In the genomic region with DNA sequence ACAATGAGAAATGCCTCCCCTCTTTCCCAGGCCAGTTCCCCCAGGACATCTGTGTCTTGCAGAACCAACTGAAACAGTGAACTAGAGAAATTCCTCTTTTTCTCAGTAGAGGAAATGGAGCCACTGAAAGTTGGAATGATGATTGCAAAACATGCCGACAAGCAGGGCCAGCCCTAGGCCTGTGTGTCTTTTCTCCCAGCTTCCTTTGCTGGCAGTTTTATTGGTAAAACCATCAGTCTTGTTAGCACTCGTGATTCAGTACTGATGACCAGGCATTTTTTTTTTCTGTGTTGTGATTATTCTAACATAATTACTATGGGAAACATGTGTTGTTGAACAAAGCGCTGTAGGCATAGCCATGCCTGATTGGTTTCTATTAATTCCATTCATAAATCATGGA, we compare ENCODE assay signal across 22 cellular contexts.
"Had no signal": no experiment of that assay in that cellular context is flagged by ENCODE, and none has a peak within 500 bp of the region (broad histone marks: within the 10 kb centered on the region; RNA-seq: fewer than 3 reads in every experiment).

No MANE protein-coding gene starts in this region.

- H3K36me3 Mint-ChIP-seq: activated naive CD4-positive, alpha-beta T cell treated with anti-CD3 and anti-CD28 coated beads, Interleukin-2, amount 50 U/mL, for 24 hours; brain; naive B cell had no signal

- H3K9me3 Mint-ChIP-seq: activated CD4-positive, alpha-beta T cell treated with anti-CD3 and anti-CD28 coated beads, Interleukin-2, amount 10 ng/mL, durations not matched to agents 7 days and 5 days; activated naive CD4-positive, alpha-beta T cell treated with anti-CD3 and anti-CD28 coated beads, Interleukin-2, amount 50 U/mL, for 24 hours; T-helper 2 cell treated with Interferon-gamma antibody and Interleukin-4, amounts not matched to agents 5 μg/mL and 100 μg/mL, for 36 hours had no signal

- ATAC-seq: activated CD8-positive, alpha-beta T cell treated with anti-CD3 and anti-CD28 coated beads, Interleukin-2, amount 10 ng/mL, durations not matched to agents 7 days and 5 days; gastrocnemius medialis; mucosa of descending colon; stimulated activated naive CD8-positive, alpha-beta T cell treated with anti-CD3 and anti-CD28 coated beads, Interleukin-15, Interleukin-2, amounts not matched to agents 100 U/mL and 50 U/mL, for 24 hours had no signal

- H3K9me3 ChIP-seq: gastrocnemius medialis, mucosa of descending colon, spleen had no signal

- H3K27me3 Mint-ChIP-seq: activated CD4-positive, alpha-beta T cell treated with anti-CD3 and anti-CD28 coated beads, Interleukin-2, amount 10 ng/mL, durations not matched to agents 7 days and 5 days had no signal

- H3K4me1 ChIP-seq: gastrocnemius medialis, spleen had no signal

- H3K36me3 ChIP-seq: gastrocnemius medialis, spleen, WERI-Rb-1 had no signal

- H3K27me3 ChIP-seq: gastrocnemius medialis had no signal

- H3K27ac ChIP-seq: gastrocnemius medialis, spleen, WERI-Rb-1 had no signal

- H3K27ac Mint-ChIP-seq: activated CD4-positive, alpha-beta T cell treated with anti-CD3 and anti-CD28 coated beads, Interleukin-2, amount 10 ng/mL, durations not matched to agents 7 days and 5 days; activated CD8-positive, alpha-beta T cell treated with anti-CD3 and anti-CD28 coated beads, Interleukin-2, amount 10 ng/mL, durations not matched to agents 7 days and 5 days; activated naive CD4-positive, alpha-beta T cell treated with anti-CD3 and anti-CD28 coated beads, Interleukin-2, amount 50 U/mL, for 24 hours; brain; naive B cell; T-helper 2 cell treated with Interferon-gamma antibody and Interleukin-4, amounts not matched to agents 5 μg/mL and 100 μg/mL, for 36 hours had no signal

- DNase-seq: activated CD4-positive, alpha-beta T cell treated with anti-CD3 and anti-CD28 coated beads, Interleukin-2, amount 10 ng/mL, durations not matched to agents 7 days and 5 days; activated CD4-positive, CD25-positive, alpha-beta regulatory T cell treated with anti-CD3 and anti-CD28 coated beads, Interleukin-2, amount 50 U/mL, for 72 hours; activated CD8-positive, alpha-beta T cell treated with anti-CD3 and anti-CD28 coated beads, Interleukin-2, amount 10 ng/mL, durations not matched to agents 7 days and 5 days; activated gamma-delta T cell treated with Interleukin-2 at 50 U/mL for 16 hours; activated T-cell treated with anti-CD3 and anti-CD28 coated beads, Interleukin-2, amount 50 U/mL, for 1 hour; aorta; erythroblast; gastrocnemius medialis; head of caudate nucleus; hypothalamus; mesenchymal stem cell; naive B cell; nucleus accumbens; spleen; stimulated activated CD4-positive, alpha-beta T cell treated with anti-CD3 and anti-CD28 coated beads, Interleukin-4, amount 100 ng/mL, for 1 hour; stimulated activated naive CD8-positive, alpha-beta T cell treated with anti-CD3 and anti-CD28 coated beads, Interleukin-15, Interleukin-2, amounts not matched to agents 100 U/mL and 50 U/mL, for 24 hours; WERI-Rb-1 had no signal

- H3K4me3 ChIP-seq: gastrocnemius medialis, mucosa of descending colon, spleen had no signal

- FAIRE-seq: islet of Langerhans had no signal

- H3K4me3 Mint-ChIP-seq: activated CD4-positive, alpha-beta T cell treated with anti-CD3 and anti-CD28 coated beads, Interleukin-2, amount 10 ng/mL, durations not matched to agents 7 days and 5 days; activated CD8-positive, alpha-beta T cell treated with anti-CD3 and anti-CD28 coated beads, Interleukin-2, amount 10 ng/mL, durations not matched to agents 7 days and 5 days; activated naive CD4-positive, alpha-beta T cell treated with anti-CD3 and anti-CD28 coated beads, Interleukin-2, amount 50 U/mL, for 24 hours; brain; naive B cell; T-helper 2 cell treated with Interferon-gamma antibody and Interleukin-4, amounts not matched to agents 5 μg/mL and 100 μg/mL, for 36 hours had no signal

- H3K4me1 Mint-ChIP-seq: activated CD4-positive, alpha-beta T cell treated with anti-CD3 and anti-CD28 coated beads, Interleukin-2, amount 10 ng/mL, durations not matched to agents 7 days and 5 days; activated naive CD4-positive, alpha-beta T cell treated with anti-CD3 and anti-CD28 coated beads, Interleukin-2, amount 50 U/mL, for 24 hours had no signal
